ENCODE assay signal across 2 cellular contexts in the genomic region with DNA sequence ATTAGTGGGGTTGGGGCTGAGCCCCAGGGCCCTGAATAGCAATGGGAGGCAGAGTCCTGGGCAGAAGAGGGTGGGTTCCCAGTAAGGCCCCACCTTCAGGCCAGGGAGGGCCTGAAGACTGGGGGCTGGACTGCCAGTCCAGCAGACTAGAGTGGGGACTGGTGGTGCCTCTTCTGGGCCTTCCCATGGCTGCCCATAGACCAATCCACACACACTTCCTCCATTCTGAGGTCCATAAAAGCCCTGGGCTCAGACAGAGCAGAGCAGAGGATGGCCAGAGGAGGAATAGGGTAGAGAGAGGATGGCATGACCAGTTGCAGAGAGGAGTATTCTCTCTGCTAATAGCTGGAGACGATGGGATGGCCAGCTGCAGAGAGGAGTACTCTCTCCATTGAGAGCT.
TF ChIP-seq lines count a peak whose summit lies in the region.

No MANE protein-coding gene starts in this region.

TF ChIP-seq in A549, 52 proteins besides CTCF, POLR2A, EP300 and RAD21 (continued from another document):
- TF ChIP-seq, protein P1, sequence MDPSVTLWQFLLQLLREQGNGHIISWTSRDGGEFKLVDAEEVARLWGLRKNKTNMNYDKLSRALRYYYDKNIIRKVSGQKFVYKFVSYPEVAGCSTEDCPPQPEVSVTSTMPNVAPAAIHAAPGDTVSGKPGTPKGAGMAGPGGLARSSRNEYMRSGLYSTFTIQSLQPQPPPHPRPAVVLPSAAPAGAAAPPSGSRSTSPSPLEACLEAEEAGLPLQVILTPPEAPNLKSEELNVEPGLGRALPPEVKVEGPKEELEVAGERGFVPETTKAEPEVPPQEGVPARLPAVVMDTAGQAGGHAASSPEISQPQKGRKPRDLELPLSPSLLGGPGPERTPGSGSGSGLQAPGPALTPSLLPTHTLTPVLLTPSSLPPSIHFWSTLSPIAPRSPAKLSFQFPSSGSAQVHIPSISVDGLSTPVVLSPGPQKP (IDR thresholded peaks at IDR 0.05; ENCODE audit: low read depth, low read length), result no peak
- TF ChIP-seq, protein P2, sequence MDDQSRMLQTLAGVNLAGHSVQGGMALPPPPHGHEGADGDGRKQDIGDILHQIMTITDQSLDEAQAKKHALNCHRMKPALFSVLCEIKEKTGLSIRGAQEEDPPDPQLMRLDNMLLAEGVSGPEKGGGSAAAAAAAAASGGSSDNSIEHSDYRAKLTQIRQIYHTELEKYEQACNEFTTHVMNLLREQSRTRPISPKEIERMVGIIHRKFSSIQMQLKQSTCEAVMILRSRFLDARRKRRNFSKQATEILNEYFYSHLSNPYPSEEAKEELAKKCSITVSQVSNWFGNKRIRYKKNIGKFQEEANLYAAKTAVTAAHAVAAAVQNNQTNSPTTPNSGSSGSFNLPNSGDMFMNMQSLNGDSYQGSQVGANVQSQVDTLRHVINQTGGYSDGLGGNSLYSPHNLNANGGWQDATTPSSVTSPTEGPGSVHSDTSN (IDR thresholded peaks at IDR 0.05), result no peak

TF ChIP-seq in HepG2, 621 proteins besides CTCF, POLR2A, EP300 and RAD21 (continued from another document):
- TF ChIP-seq ZNF558 (CRISPR knock-in tag; IDR thresholded peaks at IDR 0.05; ENCODE audit: borderline replicate concordance) (no peak), SRY (CRISPR knock-in tag; IDR thresholded peaks at IDR 0.05) (no peak), ZNF33A (CRISPR knock-in tag; IDR thresholded peaks at IDR 0.05; ENCODE audit: borderline replicate concordance) (no peak), POLR2AphosphoS2 (IDR thresholded peaks at IDR 0.05; ENCODE audit: low read depth, low read length) (no peak), GTF2F1 (IDR thresholded peaks at IDR 0.05; ENCODE audit: low read length) (no peak), HCFC1 (IDR thresholded peaks at IDR 0.05; ENCODE audit: low read depth, low read length) (no peak), PHF20 (CRISPR knock-in tag; IDR thresholded peaks at IDR 0.05) (no peak)
- TF ChIP-seq, protein P3, sequence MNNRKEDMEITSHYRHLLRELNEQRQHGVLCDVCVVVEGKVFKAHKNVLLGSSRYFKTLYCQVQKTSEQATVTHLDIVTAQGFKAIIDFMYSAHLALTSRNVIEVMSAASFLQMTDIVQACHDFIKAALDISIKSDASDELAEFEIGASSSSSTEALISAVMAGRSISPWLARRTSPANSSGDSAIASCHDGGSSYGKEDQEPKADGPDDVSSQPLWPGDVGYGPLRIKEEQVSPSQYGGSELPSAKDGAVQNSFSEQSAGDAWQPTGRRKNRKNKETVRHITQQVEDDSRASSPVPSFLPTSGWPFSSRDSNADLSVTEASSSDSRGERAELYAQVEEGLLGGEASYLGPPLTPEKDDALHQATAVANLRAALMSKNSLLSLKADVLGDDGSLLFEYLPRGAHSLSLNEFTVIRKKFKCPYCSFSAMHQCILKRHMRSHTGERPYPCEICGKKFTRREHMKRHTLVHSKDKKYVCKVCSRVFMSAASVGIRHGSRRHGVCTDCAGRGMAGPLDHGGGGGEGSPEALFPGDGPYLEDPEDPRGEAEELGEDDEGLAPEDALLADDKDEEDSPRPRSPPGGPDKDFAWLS (CRISPR knock-in tag; IDR thresholded peaks at IDR 0.05; ENCODE audit: borderline replicate concordance), result no peak
- TF ChIP-seq, protein P4, sequence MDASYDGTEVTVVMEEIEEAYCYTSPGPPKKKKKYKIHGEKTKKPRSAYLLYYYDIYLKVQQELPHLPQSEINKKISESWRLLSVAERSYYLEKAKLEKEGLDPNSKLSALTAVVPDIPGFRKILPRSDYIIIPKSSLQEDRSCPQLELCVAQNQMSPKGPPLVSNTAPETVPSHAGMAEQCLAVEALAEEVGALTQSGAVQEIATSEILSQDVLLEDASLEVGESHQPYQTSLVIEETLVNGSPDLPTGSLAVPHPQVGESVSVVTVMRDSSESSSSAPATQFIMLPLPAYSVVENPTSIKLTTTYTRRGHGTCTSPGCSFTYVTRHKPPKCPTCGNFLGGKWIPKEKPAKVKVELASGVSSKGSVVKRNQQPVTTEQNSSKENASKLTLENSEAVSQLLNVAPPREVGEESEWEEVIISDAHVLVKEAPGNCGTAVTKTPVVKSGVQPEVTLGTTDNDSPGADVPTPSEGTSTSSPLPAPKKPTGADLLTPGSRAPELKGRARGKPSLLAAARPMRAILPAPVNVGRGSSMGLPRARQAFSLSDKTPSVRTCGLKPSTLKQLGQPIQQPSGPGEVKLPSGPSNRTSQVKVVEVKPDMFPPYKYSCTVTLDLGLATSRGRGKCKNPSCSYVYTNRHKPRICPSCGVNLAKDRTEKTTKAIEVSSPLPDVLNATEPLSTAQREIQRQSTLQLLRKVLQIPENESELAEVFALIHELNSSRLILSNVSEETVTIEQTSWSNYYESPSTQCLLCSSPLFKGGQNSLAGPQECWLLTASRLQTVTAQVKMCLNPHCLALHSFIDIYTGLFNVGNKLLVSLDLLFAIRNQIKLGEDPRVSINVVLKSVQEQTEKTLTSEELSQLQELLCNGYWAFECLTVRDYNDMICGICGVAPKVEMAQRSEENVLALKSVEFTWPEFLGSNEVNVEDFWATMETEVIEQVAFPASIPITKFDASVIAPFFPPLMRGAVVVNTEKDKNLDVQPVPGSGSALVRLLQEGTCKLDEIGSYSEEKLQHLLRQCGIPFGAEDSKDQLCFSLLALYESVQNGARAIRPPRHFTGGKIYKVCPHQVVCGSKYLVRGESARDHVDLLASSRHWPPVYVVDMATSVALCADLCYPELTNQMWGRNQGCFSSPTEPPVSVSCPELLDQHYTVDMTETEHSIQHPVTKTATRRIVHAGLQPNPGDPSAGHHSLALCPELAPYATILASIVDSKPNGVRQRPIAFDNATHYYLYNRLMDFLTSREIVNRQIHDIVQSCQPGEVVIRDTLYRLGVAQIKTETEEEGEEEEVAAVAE (CRISPR knock-in tag; IDR thresholded peaks at IDR 0.05; ENCODE audit: borderline replicate concordance), result no peak
